In the genomic region with DNA sequence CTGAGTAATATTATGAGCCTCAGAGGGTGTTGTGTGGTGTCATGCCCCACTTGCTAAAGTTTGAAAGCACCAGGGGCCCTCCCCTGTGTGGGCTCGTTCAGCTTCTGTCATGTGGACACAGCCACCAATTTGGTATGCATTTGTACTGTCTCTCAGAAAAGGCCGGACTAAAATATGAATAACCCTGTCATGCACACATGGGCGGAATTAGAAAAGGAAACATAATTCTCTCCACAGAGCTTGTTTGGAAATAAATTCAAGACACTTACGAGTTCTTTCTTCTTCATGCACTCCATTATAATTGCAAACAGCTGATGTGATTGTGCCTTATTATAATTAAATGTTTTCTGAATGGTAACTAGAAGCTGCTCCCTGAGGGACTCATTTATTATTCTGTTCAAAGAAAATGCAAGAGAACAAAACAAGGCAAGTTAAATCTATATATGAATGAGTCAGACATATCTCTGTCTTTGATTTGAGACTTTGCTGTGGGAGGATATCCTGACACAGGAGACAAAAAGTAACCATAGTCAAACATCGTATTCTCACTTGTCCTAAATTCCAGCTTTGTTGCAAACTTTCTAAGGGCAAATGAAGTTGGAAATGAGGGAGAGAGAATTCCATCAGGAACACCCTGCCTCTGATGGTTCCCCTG, we compare ENCODE assay signal across 25 cellular contexts. TPM values are rescaled to one million over a fixed set of nuclear protein-coding genes. Genes with fewer than 3 reads are reported as not detected.
A peak's percentile ranks its signal among the peaks of the same experiment; 100 is the strongest.
DNase-seq lines count a peak whose midpoint lies in the region; ATAC-seq and FAIRE-seq lines count a peak whose summit lies in the region.
"Had no signal": no experiment of that assay in that cellular context is flagged by ENCODE, and none has a peak within 500 bp of the region (broad histone marks: within the 10 kb centered on the region; RNA-seq: fewer than 3 reads in every experiment).

No MANE protein-coding gene starts in this region.

- intact Hi-C loops in activated naive CD4-positive, alpha-beta T cell treated with anti-CD3 and anti-CD28 coated beads for 36 hours (cut with micrococcal nuclease) = no loop called here

- no peaks in the 10 kb centered on the region for H3K36me3 Mint-ChIP-seq in stimulated activated memory B cell treated with anti-CD40 and anti-IgM and Interleukin-4, amounts not matched to agents 10 μg/mL and 1 μg/mL and 100 μg/mL, for 72 hours
- H3K36me3 Mint-ChIP-seq in activated naive CD4-positive, alpha-beta T cell treated with anti-CD3 and anti-CD28 coated beads for 36 hours (ENCODE audit: low read depth) = no peaks in the 10 kb centered on the region

- H3K27me3 Mint-ChIP-seq in stimulated activated memory B cell treated with anti-CD40 and anti-IgM and Interleukin-4, amounts not matched to agents 10 μg/mL and 1 μg/mL and 100 μg/mL, for 72 hours = no peaks in the 10 kb centered on the region
- no peaks in the 10 kb centered on the region for H3K27me3 Mint-ChIP-seq in activated naive CD4-positive, alpha-beta T cell treated with anti-CD3 and anti-CD28 coated beads for 36 hours (ENCODE audit: low read depth)
- H3K27me3 Mint-ChIP-seq: activated B cell treated with CpG ODN at 0.5 μM for 24 hours had no signal

- H3K27ac Mint-ChIP-seq in stimulated activated memory B cell treated with anti-CD40 and anti-IgM and Interleukin-4, amounts not matched to agents 10 μg/mL and 1 μg/mL and 100 μg/mL, for 72 hours = no peak overlapping the region
- no peak overlapping the region for H3K27ac Mint-ChIP-seq in activated naive CD4-positive, alpha-beta T cell treated with anti-CD3 and anti-CD28 coated beads for 36 hours
- H3K27ac Mint-ChIP-seq: activated B cell treated with CpG ODN at 0.5 μM for 24 hours; CD4-positive, alpha-beta T cell; T-helper 1 cell treated with Interleukin-12 subunit alpha and Interleukin-12 subunit beta and Interleukin-4 antibody, amounts not matched to agents 30 μg/mL and 1 μg/mL, for 36 hours had no signal

- peak in 2 of 3 experiments; percentile 10 to 65 for DNase-seq in NCI-H1417 (lab: John Stamatoyannopoulos, UW)
- DNase-seq in NCI-H1417 treated with DMSO at 0.1 percent for 48 hours (lab: John Stamatoyannopoulos, UW) = no peak
- no peak for DNase-seq in NCI-H510A treated with DMSO at 0.1 percent for 48 hours (lab: John Stamatoyannopoulos, UW)
- DNase-seq in NCI-H2227 treated with DMSO at 0.1 percent for 48 hours (lab: John Stamatoyannopoulos, UW) = no peak
- no peak for DNase-seq in activated naive CD4-positive, alpha-beta T cell treated with anti-CD3 and anti-CD28 coated beads for 36 hours
- DNase-seq: activated B cell treated with CpG ODN at 0.5 μM for 24 hours; caudate nucleus; CD4-positive, alpha-beta T cell; DMS79; effector CD4-positive, alpha-beta T cell; foreskin melanocyte; HCEC 1CT; left lung; NCI-H2029; NCI-H774; RPMI8226; small intestine; stimulated activated naive CD4-positive, alpha-beta T cell treated with Interleukin-2 at 50 U/mL for 16 hours had no signal

- peak; percentile 98 for FAIRE-seq in endometrium (lab: Jason Lieb, UNC)
- FAIRE-seq: small intestine had no signal

- CTCF ChIA-PET in activated naive CD4-positive, alpha-beta T cell treated with anti-CD3 and anti-CD28 coated beads for 36 hours (lab: Charles Lee) = interaction anchor here (0.6 kb wide), 1 partner anchor 21 kb away, joined by 4 read pairs; no protein-coding TSS in a partner anchor

- H3K9me3 Mint-ChIP-seq in stimulated activated memory B cell treated with anti-CD40 and anti-IgM and Interleukin-4, amounts not matched to agents 10 μg/mL and 1 μg/mL and 100 μg/mL, for 72 hours = no peaks in the 10 kb centered on the region
- peaks cover 2% of the 10 kb centered on the region for H3K9me3 Mint-ChIP-seq in activated naive CD4-positive, alpha-beta T cell treated with anti-CD3 and anti-CD28 coated beads for 36 hours
- H3K9me3 Mint-ChIP-seq: activated B cell treated with CpG ODN at 0.5 μM for 24 hours; CD4-positive, alpha-beta T cell; T-helper 1 cell treated with Interleukin-12 subunit alpha and Interleukin-12 subunit beta and Interleukin-4 antibody, amounts not matched to agents 30 μg/mL and 1 μg/mL, for 36 hours had no signal

- ATAC-seq in HG02759 (IDR thresholded peaks at IDR 0.05; ENCODE audit: unreplicated experiment) = peak; percentile 50
- peak; percentile 83 for ATAC-seq in stimulated activated memory B cell treated with anti-CD40 and anti-IgM and Interleukin-4, amounts not matched to agents 10 μg/mL and 1 μg/mL and 100 μg/mL, for 72 hours
- ATAC-seq: left lung had no signal

- no peak overlapping the region for H3K4me3 Mint-ChIP-seq in stimulated activated memory B cell treated with anti-CD40 and anti-IgM and Interleukin-4, amounts not matched to agents 10 μg/mL and 1 μg/mL and 100 μg/mL, for 72 hours
- no peak overlapping the region for H3K4me3 Mint-ChIP-seq in activated naive CD4-positive, alpha-beta T cell treated with anti-CD3 and anti-CD28 coated beads for 36 hours
- H3K4me3 Mint-ChIP-seq: activated B cell treated with CpG ODN at 0.5 μM for 24 hours; CD4-positive, alpha-beta T cell; T-helper 1 cell treated with Interleukin-12 subunit alpha and Interleukin-12 subunit beta and Interleukin-4 antibody, amounts not matched to agents 30 μg/mL and 1 μg/mL, for 36 hours had no signal

- peaks cover 5% of the 10 kb centered on the region for H3K4me1 Mint-ChIP-seq in stimulated activated memory B cell treated with anti-CD40 and anti-IgM and Interleukin-4, amounts not matched to agents 10 μg/mL and 1 μg/mL and 100 μg/mL, for 72 hours
- H3K4me1 Mint-ChIP-seq in activated naive CD4-positive, alpha-beta T cell treated with anti-CD3 and anti-CD28 coated beads for 36 hours (ENCODE audit: low read depth) = no peaks in the 10 kb centered on the region

RNA-seq across cellular contexts. Expression of gene TRPM1, which starts 39.1 kb away (rescaled TPM):
- not detected for total RNA-seq in activated naive CD4-positive, alpha-beta T cell treated with anti-CD3 and anti-CD28 coated beads for 36 hours
- total RNA-seq: activated B cell treated with CpG ODN at 0.5 μM for 24 hours; activated CD8-positive, alpha-beta memory T cell treated with anti-CD3 and anti-CD28 coated beads for 36 hours; adrenal gland; CD4-positive, alpha-beta T cell; left lung; ureter had no signal

Comparison
In these comparisons a context has a peak if more than half of its experiments do, and no peak if none do; other contexts are left out.
1. DNase-seq: peak in NCI-H1417 (2 of 3); none in NCI-H1417 treated with DMSO at 0.1 percent for 48 hours (single experiment), NCI-H510A treated with DMSO at 0.1 percent for 48 hours (single experiment), NCI-H2227 treated with DMSO at 0.1 percent for 48 hours (single experiment) and activated naive CD4-positive, alpha-beta T cell treated with anti-CD3 and anti-CD28 coated beads for 36 hours (single experiment).